ENCODE assay signal across 8 cellular contexts in the genomic region with DNA sequence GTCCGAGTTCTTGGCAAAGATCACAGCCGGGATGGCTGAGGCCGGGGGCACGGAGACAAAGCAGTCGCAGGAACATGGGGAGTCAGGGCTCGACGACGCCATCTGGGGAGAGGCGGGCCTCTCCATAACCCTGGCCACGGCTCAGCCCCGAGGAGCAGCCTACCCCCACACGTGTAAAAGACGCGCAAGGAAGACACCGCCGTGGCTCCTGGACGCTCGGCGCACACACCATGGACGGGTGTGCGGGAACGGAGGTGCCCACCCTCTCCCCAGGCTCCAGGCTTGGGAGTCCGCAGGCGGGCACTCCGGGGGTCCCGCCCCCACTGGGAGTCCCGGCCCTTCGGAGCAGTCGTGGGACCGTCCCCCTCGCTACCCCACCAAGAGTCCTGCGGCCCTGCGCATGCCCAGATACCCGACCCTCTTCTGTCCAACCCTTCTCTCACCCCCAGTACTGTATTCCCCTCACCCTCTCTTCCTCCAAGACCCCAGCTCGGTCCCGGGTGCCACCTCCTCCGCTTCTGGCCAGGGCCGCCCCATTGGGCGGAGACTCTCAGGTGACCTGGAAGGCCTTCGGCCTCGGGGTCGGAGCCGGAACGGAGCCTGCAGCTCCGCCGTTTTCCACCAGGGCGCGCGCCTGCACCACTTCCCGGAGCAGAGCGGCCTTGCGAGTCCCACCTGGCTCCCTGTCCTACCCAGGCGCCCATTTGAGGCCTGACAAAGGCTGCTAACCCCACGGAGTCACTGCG. TPM values are rescaled to one million over a fixed set of nuclear protein-coding genes. Genes with fewer than 3 reads are reported as not detected.
DNase-seq lines count a peak whose midpoint lies in the region; ATAC-seq and TF ChIP-seq lines count a peak whose summit lies in the region.

A gene (minus strand): TSS at position 532 of the 746 bp plus-strand sequence. CDS start 430 bp downstream, at position 102.

- H3K27ac Mint-ChIP-seq in T-helper 1 cell treated with Interleukin-12 subunit alpha and Interleukin-12 subunit beta and Interleukin-4 antibody, amounts not matched to agents 30 μg/mL and 1 μg/mL, for 36 hours = peak within 1 kb of the TSS; percentile 92

- peak within 1 kb of the TSS; percentile 99 for H3K4me3 Mint-ChIP-seq in T-helper 1 cell treated with Interleukin-12 subunit alpha and Interleukin-12 subunit beta and Interleukin-4 antibody, amounts not matched to agents 30 μg/mL and 1 μg/mL, for 36 hours

- H3K27me3 ChIP-seq in right atrium auricular region = no peaks in the 10 kb centered on the region
- no peaks in the 10 kb centered on the region for H3K27me3 ChIP-seq in vagina

- DNase-seq in GM10266 (ENCODE audit: extremely low spot score) = peak; percentile 91
- peak; percentile 71 for DNase-seq in NCI-H1436 treated with DMSO at 0.1 percent for 48 hours (lab: John Stamatoyannopoulos, UW)
- DNase-seq in amniotic stem cell (lab: John Stamatoyannopoulos, UW) = peak; percentile 68
- peak; percentile 93 for DNase-seq in right atrium auricular region (ENCODE audit: low spot score)
- DNase-seq in putamen (ENCODE audit: low spot score) = peak; percentile 77
- peak in 1 of 2 donors; percentile 94 for DNase-seq in vagina (ENCODE audit: extremely low spot score in 2 of 2)

- peaks cover 30% of the 10 kb centered on the region for H3K4me1 Mint-ChIP-seq in T-helper 1 cell treated with Interleukin-12 subunit alpha and Interleukin-12 subunit beta and Interleukin-4 antibody, amounts not matched to agents 30 μg/mL and 1 μg/mL, for 36 hours (ENCODE audit: low read depth)

- no peak for TF ChIP-seq POLR2A in vagina (IDR thresholded peaks at IDR 0.05)

- peaks cover 5% of the 10 kb centered on the region for H3K36me3 ChIP-seq in right atrium auricular region
- H3K36me3 ChIP-seq in vagina = peaks cover 0 to 21% of the 10 kb centered on the region in 2 donors

- peaks cover 23% of the 10 kb centered on the region for H3K27me3 Mint-ChIP-seq in T-helper 1 cell treated with Interleukin-12 subunit alpha and Interleukin-12 subunit beta and Interleukin-4 antibody, amounts not matched to agents 30 μg/mL and 1 μg/mL, for 36 hours (ENCODE audit: low read depth)

- H3K36me3 Mint-ChIP-seq in T-helper 1 cell treated with Interleukin-12 subunit alpha and Interleukin-12 subunit beta and Interleukin-4 antibody, amounts not matched to agents 30 μg/mL and 1 μg/mL, for 36 hours (ENCODE audit: low read depth) = no peaks in the 10 kb centered on the region

- ATAC-seq in HG02610 (IDR thresholded peaks at IDR 0.05; ENCODE audit: unreplicated experiment) = peak; percentile 83

- H3K4me1 ChIP-seq in right atrium auricular region (peaks cover 0 to 27% of the 10 kb centered on the region in 2 donors), vagina (peaks cover 29% of the 10 kb centered on the region)

- H3K9me3 ChIP-seq in right atrium auricular region (no peaks in the 10 kb centered on the region), vagina (no peaks in the 10 kb centered on the region)

- H3K4me3 ChIP-seq in right atrium auricular region (peak within 1 kb of the TSS; percentile 68 to 81), vagina (peak within 1 kb of the TSS; percentile 76 to 83)

- H3K9me3 Mint-ChIP-seq in T-helper 1 cell treated with Interleukin-12 subunit alpha and Interleukin-12 subunit beta and Interleukin-4 antibody, amounts not matched to agents 30 μg/mL and 1 μg/mL, for 36 hours = no peaks in the 10 kb centered on the region

- intact Hi-C loops in vagina (cut with DNase I) = loop anchor here (2.0 kb wide), 1 partner anchor 50 kb away; no protein-coding TSS in a partner anchor

- H3K27ac ChIP-seq in right atrium auricular region = peak within 1 kb of the TSS; percentile 71 to 74
- H3K27ac ChIP-seq in vagina = peak within 1 kb of the TSS; percentile 77

- TF ChIP-seq CTCF in GM10266 (IDR thresholded peaks at IDR 0.05; ENCODE audit: control insufficient read depth, insufficient read depth, low read depth, missing control alignments) (peak; percentile 97), right atrium auricular region (IDR thresholded peaks at IDR 0.05) (peak; percentile 97 to 98), vagina (IDR thresholded peaks at IDR 0.05) (peak; percentile 94 to 99 (median 99))

RNA-seq across cellular contexts. Expression of the gene that starts here (rescaled TPM):
- total RNA-seq in right atrium auricular region = 10 to 100 TPM; 28.5 to 37.1 TPM
- total RNA-seq in vagina = 33.1 TPM
